ENCODE assay signal across 1 cellular context in genomic region chr1:201917362-201918033, GRCh38.
TF ChIP-seq lines count a peak whose summit lies in the region.

No MANE protein-coding gene starts in this region.

TF ChIP-seq in endothelial cell of umbilical vein, 7 proteins besides CTCF, POLR2A, EP300 and RAD21:
- TF ChIP-seq FOS (IDR thresholded peaks at IDR 0.05; ENCODE audit: borderline replicate concordance, insufficient read depth, low read length) (peak; percentile 40), JUN (IDR thresholded peaks at IDR 0.05; ENCODE audit: borderline replicate concordance, insufficient read depth, insufficient read length, low read depth) (peak; percentile 45), POLR2AphosphoS5 (IDR thresholded peaks at IDR 0.05; ENCODE audit: insufficient read depth, low read depth, low read length) (no peak), MYC (IDR thresholded peaks at IDR 0.05; ENCODE audit: low read depth, low read length) (no peak), GATA2 (IDR thresholded peaks at IDR 0.05; ENCODE audit: insufficient read depth, insufficient read length, low read depth, low read length) (peak; percentile 16), MAX (IDR thresholded peaks at IDR 0.05; ENCODE audit: insufficient read depth, insufficient read length) (no peak), EZH2 (IDR thresholded peaks at IDR 0.05; ENCODE audit: borderline replicate concordance, low read depth, low read length, severe bottlenecking) (no peak)
